15 cellular contexts compared by ENCODE assay signal in genomic region chr20:15252289-15252688, GRCh38.
DNase-seq lines count a peak whose midpoint lies in the region; ATAC-seq and TF ChIP-seq lines count a peak whose summit lies in the region.
"Had no signal": no experiment of that assay in that cellular context is flagged by ENCODE, and none has a peak within 500 bp of the region (broad histone marks: within the 10 kb centered on the region; RNA-seq: fewer than 3 reads in every experiment).

No MANE protein-coding gene starts in this region.

- no peaks in the 10 kb centered on the region for H3K36me3 Mint-ChIP-seq in nephron progenitor cell (ENCODE audit: low read depth)
- H3K36me3 Mint-ChIP-seq: CD8-positive, alpha-beta T cell had no signal

- in situ Hi-C loops in G401 (cut with HindIII; ENCODE audit: low sequenced_read_pairs), result no loop called here

- ATAC-seq in HG02588 (IDR thresholded peaks at IDR 0.05; ENCODE audit: unreplicated experiment), result no peak
- ATAC-seq: CD8-positive, alpha-beta T cell had no signal

- H3K4me3 ChIP-seq in WERI-Rb-1 (ENCODE audit: low read depth, low read length), result no peak overlapping the region
- H3K4me3 ChIP-seq: BLaER1 treated with 17β-estradiol and CSF1 and Interleukin-3, amounts not matched to agents 10 nM and 100 nM had no signal

- H3K27me3 ChIP-seq in WERI-Rb-1 (ENCODE audit: insufficient read depth, low read depth, severe bottlenecking), result no peaks in the 10 kb centered on the region
- H3K27me3 ChIP-seq: BLaER1 treated with 17β-estradiol and CSF1 and Interleukin-3, amounts not matched to agents 10 nM and 100 nM had no signal

- H3K27ac Mint-ChIP-seq in nephron progenitor cell, result peak overlapping the region; percentile 38
- H3K27ac Mint-ChIP-seq: B cell; CD8-positive, alpha-beta T cell; H9 had no signal

- no peak overlapping the region for H3K27ac ChIP-seq in WERI-Rb-1
- H3K27ac ChIP-seq: BLaER1 treated with 17β-estradiol and CSF1 and Interleukin-3, amounts not matched to agents 10 nM and 100 nM had no signal

- H3K4me1 Mint-ChIP-seq in nephron progenitor cell, result peaks cover 11% of the 10 kb centered on the region

- no peaks in the 10 kb centered on the region for H3K36me3 ChIP-seq in WERI-Rb-1
- H3K36me3 ChIP-seq: BLaER1 treated with 17β-estradiol and CSF1 and Interleukin-3, amounts not matched to agents 10 nM and 100 nM had no signal

- TF ChIP-seq CTCF in WERI-Rb-1 (IDR thresholded peaks at IDR 0.05; ENCODE audit: low read depth, low read length), result no peak
- no peak for TF ChIP-seq CTCF in nephron progenitor cell (IDR thresholded peaks at IDR 0.05)

- no peaks in the 10 kb centered on the region for H3K27me3 Mint-ChIP-seq in nephron progenitor cell (ENCODE audit: low read depth, poor library complexity)
- H3K27me3 Mint-ChIP-seq: B cell had no signal

- no peaks in the 10 kb centered on the region for H3K9me3 ChIP-seq in WERI-Rb-1 (ENCODE audit: severe bottlenecking)
- H3K9me3 ChIP-seq: BLaER1 treated with 17β-estradiol and CSF1 and Interleukin-3, amounts not matched to agents 10 nM and 100 nM had no signal

- DNase-seq in G401 (ENCODE audit: low spot score), result peak; percentile 90
- peak; percentile 47 for DNase-seq in WERI-Rb-1
- no peak for DNase-seq in nephron progenitor cell
- peak; percentile 38 for DNase-seq in retina
- DNase-seq in SIG-M5 treated with dmso at 0.1 percent for 504 hours (lab: John Stamatoyannopoulos, UW; ENCODE audit: unreplicated experiment), result no peak
- no peak for DNase-seq in iPS-NIHi7 (ENCODE audit: extremely low spot score)
- DNase-seq: Calu3; CD8-positive, alpha-beta T cell; DMS53; DND-41; EL; H9 had no signal

- no peak overlapping the region for H3K4me3 Mint-ChIP-seq in nephron progenitor cell
- H3K4me3 Mint-ChIP-seq: B cell; CD8-positive, alpha-beta T cell; H9 had no signal

- H3K9me3 Mint-ChIP-seq in nephron progenitor cell, result no peaks in the 10 kb centered on the region
- H3K9me3 Mint-ChIP-seq: H9 had no signal

Comparison
In these comparisons a context has a peak if more than half of its experiments do, and no peak if none do; other contexts are left out.
1. DNase-seq: peak in G401 (single experiment), WERI-Rb-1 (single experiment) and retina (single experiment); none in nephron progenitor cell (single experiment), SIG-M5 treated with dmso at 0.1 percent for 504 hours (single experiment) and iPS-NIHi7 (single experiment).